16 cellular contexts compared by ENCODE assay signal in genomic region chr7:36607741-36608140, GRCh38.
DNase-seq lines count a peak whose midpoint lies in the region; ATAC-seq and TF ChIP-seq lines count a peak whose summit lies in the region.
"Had no signal": no experiment of that assay in that cellular context is flagged by ENCODE, and none has a peak within 500 bp of the region (broad histone marks: within the 10 kb centered on the region; RNA-seq: fewer than 3 reads in every experiment).

No MANE protein-coding gene starts in this region.

- H3K9me3 ChIP-seq in gastroesophageal sphincter = no peaks in the 10 kb centered on the region

- no peak overlapping the region for H3K27ac ChIP-seq in gastroesophageal sphincter

- WGBS in gastroesophageal sphincter (ENCODE audit: low coverage in 1 of 2), 2 donors = 71% methylated on average over 3 of the region's 5 CpGs; no CpG with 5 or more reads in 1 of the 2 donors
- 78 to 87% methylated on average over 5 of the region's 5 CpGs for WGBS in lower leg skin, 2 donors

- no peaks in the 10 kb centered on the region for H3K36me3 Mint-ChIP-seq in nephron progenitor cell (ENCODE audit: low read depth)
- H3K36me3 Mint-ChIP-seq: CD4-positive, CD25-positive, alpha-beta regulatory T cell; stimulated activated memory B cell treated with anti-CD40 and anti-IgM and Interleukin-4, amounts not matched to agents 10 μg/mL and 1 μg/mL and 100 μg/mL, for 72 hours had no signal

- intact Hi-C loops in cardiac septum (cut with DNase I) = no loop called here
- intact Hi-C loops in lower leg skin (cut with DNase I; ENCODE audit: low total_unique reads) = no loop called here

- DNase-seq in DMS79 treated with DMSO at 0.1 percent for 48 hours (lab: John Stamatoyannopoulos, UW) (peak; percentile 98), NCI-H2029 (lab: John Stamatoyannopoulos, UW) (peak; percentile 69), cerebellar cortex (ENCODE audit: low spot score) (peak; percentile 34), nephron progenitor cell (no peak), foreskin fibroblast (no peak), cardiac septum (ENCODE audit: low spot score) (no peak), lower leg skin (ENCODE audit: low spot score in 2 of 2) (no peak)
- DNase-seq: activated CD4-positive, alpha-beta memory T cell treated with anti-CD3 and anti-CD28 coated beads, Interleukin-2, amount 10 ng/mL, durations not matched to agents 7 days and 5 days; CD4-positive, CD25-positive, alpha-beta regulatory T cell; DND-41; hippocampal formation; KBM-7; T-helper 9 cell had no signal

- ATAC-seq in gastroesophageal sphincter = no peak
- ATAC-seq: sciatic nerve had no signal

- no peaks in the 10 kb centered on the region for H3K9me3 Mint-ChIP-seq in nephron progenitor cell
- H3K9me3 Mint-ChIP-seq: activated CD4-positive, alpha-beta memory T cell treated with anti-CD3 and anti-CD28 coated beads, Interleukin-2, amount 10 ng/mL, durations not matched to agents 7 days and 5 days; stimulated activated memory B cell treated with anti-CD40 and anti-IgM and Interleukin-4, amounts not matched to agents 10 μg/mL and 1 μg/mL and 100 μg/mL, for 72 hours had no signal

- no peaks in the 10 kb centered on the region for H3K36me3 ChIP-seq in gastroesophageal sphincter

- H3K4me3 ChIP-seq in foreskin fibroblast (ENCODE audit: low read depth in 1 of 2, low read length in 2 of 2) (no peak overlapping the region), gastroesophageal sphincter (no peak overlapping the region), lower leg skin (ENCODE audit: low read depth, poor library complexity, severe bottlenecking) (no peak overlapping the region)

- TF ChIP-seq POLR2A in gastroesophageal sphincter (IDR thresholded peaks at IDR 0.05) (no peak), lower leg skin (IDR thresholded peaks at IDR 0.05) (no peak)

- TF ChIP-seq CTCF in nephron progenitor cell (IDR thresholded peaks at IDR 0.05) (no peak), foreskin fibroblast (IDR thresholded peaks at IDR 0.05; ENCODE audit: low read depth, low read length) (no peak), gastroesophageal sphincter (IDR thresholded peaks at IDR 0.05) (no peak), lower leg skin (IDR thresholded peaks at IDR 0.05) (no peak)

- peaks cover 6% of the 10 kb centered on the region for H3K27me3 Mint-ChIP-seq in nephron progenitor cell (ENCODE audit: low read depth, poor library complexity)
- H3K27me3 Mint-ChIP-seq: activated CD4-positive, alpha-beta memory T cell treated with anti-CD3 and anti-CD28 coated beads, Interleukin-2, amount 10 ng/mL, durations not matched to agents 7 days and 5 days had no signal

- peak overlapping the region; percentile 4 for H3K4me3 Mint-ChIP-seq in nephron progenitor cell
- H3K4me3 Mint-ChIP-seq: activated CD4-positive, alpha-beta memory T cell treated with anti-CD3 and anti-CD28 coated beads, Interleukin-2, amount 10 ng/mL, durations not matched to agents 7 days and 5 days; CD4-positive, CD25-positive, alpha-beta regulatory T cell; stimulated activated memory B cell treated with anti-CD40 and anti-IgM and Interleukin-4, amounts not matched to agents 10 μg/mL and 1 μg/mL and 100 μg/mL, for 72 hours had no signal

- TF ChIP-seq EP300 in gastroesophageal sphincter (IDR thresholded peaks at IDR 0.05) = no peak

- H3K4me1 ChIP-seq in gastroesophageal sphincter = no peaks in the 10 kb centered on the region

- peaks cover 47% of the 10 kb centered on the region for H3K4me1 Mint-ChIP-seq in nephron progenitor cell
- H3K4me1 Mint-ChIP-seq: stimulated activated memory B cell treated with anti-CD40 and anti-IgM and Interleukin-4, amounts not matched to agents 10 μg/mL and 1 μg/mL and 100 μg/mL, for 72 hours had no signal

- no peaks in the 10 kb centered on the region for H3K27me3 ChIP-seq in gastroesophageal sphincter

- peak overlapping the region; percentile 78 for H3K27ac Mint-ChIP-seq in nephron progenitor cell
- H3K27ac Mint-ChIP-seq: activated CD4-positive, alpha-beta memory T cell treated with anti-CD3 and anti-CD28 coated beads, Interleukin-2, amount 10 ng/mL, durations not matched to agents 7 days and 5 days; CD4-positive, CD25-positive, alpha-beta regulatory T cell; stimulated activated memory B cell treated with anti-CD40 and anti-IgM and Interleukin-4, amounts not matched to agents 10 μg/mL and 1 μg/mL and 100 μg/mL, for 72 hours had no signal

Comparison
In these comparisons a context has a peak if more than half of its experiments do, and no peak if none do; other contexts are left out.
1. DNase-seq: peak in DMS79 treated with DMSO at 0.1 percent for 48 hours (single experiment), NCI-H2029 (single experiment) and cerebellar cortex (single experiment); none in nephron progenitor cell (single experiment), foreskin fibroblast (0 of 2), cardiac septum (single experiment) and lower leg skin (0 of 2).